Comparison of ENCODE assay signal across 11 cellular contexts in the genomic region with DNA sequence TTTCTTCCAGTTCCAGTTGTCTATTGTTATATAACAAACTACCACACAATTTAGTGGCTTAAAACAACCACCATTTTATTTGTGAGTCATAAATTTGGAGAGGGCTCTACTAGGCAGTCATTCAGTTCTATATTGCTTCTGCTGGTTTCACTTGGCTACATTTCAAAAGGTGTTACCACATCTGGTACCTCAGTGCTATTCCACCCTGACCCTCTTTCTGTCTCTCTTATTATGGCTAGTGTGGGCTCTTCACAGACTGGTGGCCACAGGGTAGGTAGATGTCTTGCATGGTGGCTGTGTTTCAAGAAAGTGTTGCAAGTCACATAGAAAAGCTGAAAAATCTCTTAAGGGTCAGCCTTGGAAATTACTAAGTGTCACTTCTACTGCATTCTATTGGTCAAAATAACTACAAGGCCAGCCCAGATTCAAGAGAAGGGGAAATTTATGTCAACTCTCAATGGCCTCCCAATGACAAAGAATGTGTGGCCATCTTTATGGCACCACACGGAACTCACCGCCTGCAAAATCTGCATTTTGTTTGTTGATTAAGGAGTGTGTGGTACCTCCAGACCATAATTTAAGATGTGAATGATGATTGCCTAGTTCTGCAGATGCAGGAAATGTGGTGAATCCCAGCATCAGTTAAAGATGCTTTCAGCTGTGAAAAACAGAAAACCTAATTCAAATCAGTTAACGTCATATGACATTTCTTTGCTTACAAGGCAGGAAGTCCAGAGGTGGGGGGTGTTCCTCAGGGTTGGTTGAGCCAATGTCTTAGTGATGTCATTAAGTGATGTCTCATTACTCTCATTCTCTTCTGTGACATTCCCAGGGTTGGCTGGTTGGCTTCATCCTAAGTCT.
DNase-seq lines count a peak whose midpoint lies in the region; ATAC-seq and TF ChIP-seq lines count a peak whose summit lies in the region.
"Had no signal": no experiment of that assay in that cellular context is flagged by ENCODE, and none has a peak within 500 bp of the region (broad histone marks: within the 10 kb centered on the region; RNA-seq: fewer than 3 reads in every experiment).

No MANE protein-coding gene starts in this region.

- peak; percentile 86 to 95 (median 90) for DNase-seq in CD4-positive, alpha-beta memory T cell
- DNase-seq in NAMALWA (ENCODE audit: low spot score) (peak; percentile 73), hippocampal formation (lab: John Stamatoyannopoulos, UW) (no peak), SW 1271 (lab: John Stamatoyannopoulos, UW) (no peak), upper lobe of right lung (no peak)
- peak; percentile 60 for DNase-seq in activated naive CD8-positive, alpha-beta T cell treated with anti-CD3 and anti-CD28 coated beads, Interleukin-2, amount 50 U/mL, for 24 hours
- DNase-seq: heart right ventricle had no signal

- no peaks in the 10 kb centered on the region for H3K36me3 ChIP-seq in CD4-positive, alpha-beta memory T cell (ENCODE audit: insufficient read depth, low read length)
- H3K36me3 ChIP-seq in upper lobe of right lung: no peaks in the 10 kb centered on the region

- no peaks in the 10 kb centered on the region for H3K9me3 ChIP-seq in CD4-positive, alpha-beta memory T cell (ENCODE audit: control insufficient read depth in 1 of 2, low read length in 2 of 2)
- no peaks in the 10 kb centered on the region for H3K9me3 ChIP-seq in upper lobe of right lung
- H3K9me3 ChIP-seq: heart right ventricle had no signal

- H3K4me1 Mint-ChIP-seq in CD4-positive, alpha-beta memory T cell: peaks cover 66 to 93% (median 77%) of the 10 kb centered on the region in 4 donors
- peaks cover 98% of the 10 kb centered on the region for H3K4me1 Mint-ChIP-seq in activated naive CD8-positive, alpha-beta T cell treated with anti-CD3 and anti-CD28 coated beads, Interleukin-2, amount 50 U/mL, for 24 hours

- no peak overlapping the region for H3K4me3 ChIP-seq in CD4-positive, alpha-beta memory T cell (ENCODE audit: low read length in 2 of 2)
- no peak overlapping the region for H3K4me3 ChIP-seq in upper lobe of right lung
- H3K4me3 ChIP-seq: heart right ventricle, K562 had no signal

- H3K9me3 Mint-ChIP-seq in CD4-positive, alpha-beta memory T cell: peaks cover 0 to 6% (median 0%) of the 10 kb centered on the region in 8 donors
- H3K9me3 Mint-ChIP-seq in activated naive CD8-positive, alpha-beta T cell treated with anti-CD3 and anti-CD28 coated beads, Interleukin-2, amount 50 U/mL, for 24 hours: no peaks in the 10 kb centered on the region

- H3K4me3 Mint-ChIP-seq in CD4-positive, alpha-beta memory T cell: peak overlapping the region; percentile 26 to 79 (median 66)
- H3K4me3 Mint-ChIP-seq in activated naive CD8-positive, alpha-beta T cell treated with anti-CD3 and anti-CD28 coated beads, Interleukin-2, amount 50 U/mL, for 24 hours: peak overlapping the region; percentile 61

- H3K27me3 ChIP-seq in CD4-positive, alpha-beta memory T cell (ENCODE audit: insufficient read depth, low read length): no peaks in the 10 kb centered on the region
- H3K27me3 ChIP-seq in upper lobe of right lung: no peaks in the 10 kb centered on the region

- TF ChIP-seq CTCF in upper lobe of right lung (IDR thresholded peaks at IDR 0.05): no peak

- peaks cover 97% of the 10 kb centered on the region for H3K4me1 ChIP-seq in CD4-positive, alpha-beta memory T cell (ENCODE audit: insufficient read depth, low read length)
- no peaks in the 10 kb centered on the region for H3K4me1 ChIP-seq in upper lobe of right lung

- ATAC-seq in GM21529 (IDR thresholded peaks at IDR 0.05; ENCODE audit: unreplicated experiment): peak; percentile 35
- peak; percentile 67 for ATAC-seq in activated naive CD8-positive, alpha-beta T cell treated with anti-CD3 and anti-CD28 coated beads, Interleukin-2, amount 50 U/mL, for 24 hours
- ATAC-seq in upper lobe of right lung: no peak
- ATAC-seq in GM18873 (IDR thresholded peaks at IDR 0.05; ENCODE audit: low FRiP score, unreplicated experiment): no peak
- ATAC-seq: K562 had no signal

- H3K27me3 Mint-ChIP-seq in CD4-positive, alpha-beta memory T cell: no peaks in the 10 kb centered on the region
- no peaks in the 10 kb centered on the region for H3K27me3 Mint-ChIP-seq in activated naive CD8-positive, alpha-beta T cell treated with anti-CD3 and anti-CD28 coated beads, Interleukin-2, amount 50 U/mL, for 24 hours

- CTCF ChIA-PET in CD4-positive, alpha-beta memory T cell (lab: Charles Lee; ENCODE audit: partially characterized antibody): interaction anchor here (0.9 to 11.9 kb wide), 8 partner anchors 9 to 149 kb away, joined by 3 to 186 read pairs (median 4); partner anchors contain the start of gene RASGRP1

- POLR2A ChIA-PET in CD4-positive, alpha-beta memory T cell (lab: Charles Lee; ENCODE audit: partially characterized antibody): interaction anchor here (0.9 to 22.6 kb wide), 14 partner anchors 9 to 955 kb away, joined by 3 to 520 read pairs (median 4); partner anchors contain the start of gene RASGRP1

- H3K27ac Mint-ChIP-seq in CD4-positive, alpha-beta memory T cell: peak overlapping the region; percentile 94 to 100 (median 99)
- H3K27ac Mint-ChIP-seq in activated naive CD8-positive, alpha-beta T cell treated with anti-CD3 and anti-CD28 coated beads, Interleukin-2, amount 50 U/mL, for 24 hours: peak overlapping the region; percentile 94

- H3K36me3 Mint-ChIP-seq in CD4-positive, alpha-beta memory T cell: no peaks in the 10 kb centered on the region
- H3K36me3 Mint-ChIP-seq in activated naive CD8-positive, alpha-beta T cell treated with anti-CD3 and anti-CD28 coated beads, Interleukin-2, amount 50 U/mL, for 24 hours (ENCODE audit: low read depth): no peaks in the 10 kb centered on the region

- H3K27ac ChIP-seq in CD4-positive, alpha-beta memory T cell (ENCODE audit: low read depth, low read length): peak overlapping the region; percentile 89
- H3K27ac ChIP-seq in upper lobe of right lung: no peak overlapping the region
- H3K27ac ChIP-seq: C4-2B had no signal

- intact Hi-C loops in CD4-positive, alpha-beta memory T cell (cut with micrococcal nuclease): loop anchor here (1.0 to 5.0 kb wide), 4 partner anchors 13 to 106 kb away; partner anchors contain the start of gene RASGRP1
- intact Hi-C loops in upper lobe of right lung (cut with DNase I): no loop called here

Comparison
In these comparisons a context has a peak if more than half of its experiments do, and no peak if none do; other contexts are left out.
1. DNase-seq: peak in CD4-positive, alpha-beta memory T cell (5 of 5), NAMALWA (single experiment) and activated naive CD8-positive, alpha-beta T cell treated with anti-CD3 and anti-CD28 coated beads, Interleukin-2, amount 50 U/mL, for 24 hours (single experiment); none in hippocampal formation (0 of 2), SW 1271 (0 of 2) and upper lobe of right lung (single experiment).
2. ATAC-seq: peak in GM21529 (single experiment) and activated naive CD8-positive, alpha-beta T cell treated with anti-CD3 and anti-CD28 coated beads, Interleukin-2, amount 50 U/mL, for 24 hours (single experiment); none in upper lobe of right lung (single experiment) and GM18873 (single experiment).